8 cellular contexts compared by ENCODE assay signal in genomic region chr7:5494683-5495561, GRCh38. TPM values are rescaled to one million over a fixed set of nuclear protein-coding genes. Genes with fewer than 3 reads are reported as not detected.
DNase-seq lines count a peak whose midpoint lies in the region; ATAC-seq and TF ChIP-seq lines count a peak whose summit lies in the region.

No MANE protein-coding gene starts in this region.

- peaks cover 43% of the 10 kb centered on the region for H3K4me1 ChIP-seq in left ventricle myocardium inferior

- intact Hi-C loops in left ventricle myocardium inferior (cut with micrococcal nuclease) = loop anchor here (2.0 to 10.0 kb wide), 2 partner anchors 64 to 180 kb away; no protein-coding TSS in a partner anchor

- H3K4me3 ChIP-seq in H7 (ENCODE audit: insufficient read depth, low read depth, low read length) (no peak overlapping the region), left ventricle myocardium inferior (peak overlapping the region; percentile 56)

- DNase-seq in DMS79 (lab: John Stamatoyannopoulos, UW) = peak; percentile 52
- DNase-seq in H7 = peak; percentile 96
- DNase-seq in NCI-H1105 (lab: John Stamatoyannopoulos, UW) = peak; percentile 84
- DNase-seq in T-helper 2 cell = peak; percentile 53 to 80 (median 68)
- peak; percentile 68 for DNase-seq in amniotic epithelial cell (ENCODE audit: low read depth)
- DNase-seq in left ventricle myocardium inferior = peak; percentile 82
- peak; percentile 52 for DNase-seq in renal cortical epithelial cell (ENCODE audit: low read depth)

- H3K9me3 ChIP-seq in left ventricle myocardium inferior (replicated peaks) = no peaks in the 10 kb centered on the region

- H3K27me3 ChIP-seq in H7 (ENCODE audit: control insufficient read depth, insufficient read depth, low read length) (no peaks in the 10 kb centered on the region), left ventricle myocardium inferior (ENCODE audit: low read depth) (no peaks in the 10 kb centered on the region)

- no peak for ATAC-seq in GM19397 (IDR thresholded peaks at IDR 0.05; ENCODE audit: unreplicated experiment)

- H3K27ac ChIP-seq in left ventricle myocardium inferior (replicated peaks) = peak overlapping the region; percentile 91

- H3K36me3 ChIP-seq in H7 (replicated peaks; ENCODE audit: control insufficient read depth, insufficient read depth, low read length) (no peaks in the 10 kb centered on the region; the same call in 1 of the 2 replicates), left ventricle myocardium inferior (peaks cover 4% of the 10 kb centered on the region)

- TF ChIP-seq CTCF in left ventricle myocardium inferior (IDR thresholded peaks at IDR 0.05; ENCODE audit: borderline replicate concordance) = peak; percentile 97

RNA-seq across cellular contexts. Expression of gene FBXL18, which starts 18.7 kb away (rescaled TPM):
- 8.2 and 8.3 TPM in 2 replicates for total RNA-seq in H7 (2014; rRNA removed; shearing (Covaris generic))
- total RNA-seq in left ventricle myocardium inferior (6.2 TPM), renal cortical epithelial cell (8.3 and 10.8 TPM in 2 replicates)

RNA-seq across cellular contexts. Expression of gene ACTB, which starts 35.5 kb away (rescaled TPM):
- 5,240 and 5,611 TPM in 2 replicates for total RNA-seq in H7 (2014; rRNA removed; shearing (Covaris generic))
- total RNA-seq in left ventricle myocardium inferior = 633 TPM
- 3,521 and 4,445 TPM in 2 replicates for total RNA-seq in renal cortical epithelial cell
